In genomic region chr21:41974752-41975053, GRCh38 we compare ENCODE assay signal across 20 cellular contexts. TPM values are rescaled to one million over a fixed set of nuclear protein-coding genes. Genes with fewer than 3 reads are reported as not detected.
DNase-seq lines count a peak whose midpoint lies in the region; ATAC-seq, FAIRE-seq and TF ChIP-seq lines count a peak whose summit lies in the region.
"Had no signal": no experiment of that assay in that cellular context is flagged by ENCODE, and none has a peak within 500 bp of the region (broad histone marks: within the 10 kb centered on the region; RNA-seq: fewer than 3 reads in every experiment).

No MANE protein-coding gene starts in this region.

- peak; percentile 40 to 48 for DNase-seq in NOMO-1 (lab: John Stamatoyannopoulos, UW; ENCODE audit: unreplicated experiment in 2 of 2)
- no peak for DNase-seq in NOMO-1 treated with dmso at 0.1 percent for 144 hours (lab: John Stamatoyannopoulos, UW; ENCODE audit: unreplicated experiment)
- no peak for DNase-seq in stimulated activated naive CD8-positive, alpha-beta T cell treated with anti-CD3 and anti-CD28 coated beads, Interleukin-15, amount 100 ng/mL, for 72 hours
- DNase-seq in stimulated activated naive CD8-positive, alpha-beta T cell treated with anti-CD3 and anti-CD28 coated beads, Interleukin-15, Interleukin-2, amounts not matched to agents 100 U/mL and 50 U/mL, for 24 hours = no peak
- no peak for DNase-seq in HepG2 (ENCODE audit: low spot score)
- DNase-seq in type B pancreatic cell (ENCODE audit: extremely low spot score, unreplicated experiment) = peak; percentile 29
- no peak for DNase-seq in HPDE6-E6E7 (ENCODE audit: extremely low spot score)
- no peak for DNase-seq in NCI-H2107 (lab: John Stamatoyannopoulos, UW)
- DNase-seq: 8988T, C1 segment of cervical spinal cord, DMS79, NCI-H1048, NCI-H146, NCI-H345, NCI-H526 treated with DMSO at 0.1 percent for 48 hours, PC-3 had no signal

- H3K27ac Mint-ChIP-seq in stimulated activated naive CD8-positive, alpha-beta T cell treated with anti-CD3 and anti-CD28 coated beads, Interleukin-15, amount 100 ng/mL, for 72 hours = peak overlapping the region; percentile 94 to 96
- H3K27ac Mint-ChIP-seq in type B pancreatic cell = no peak overlapping the region
- H3K27ac Mint-ChIP-seq: GM23338 had no signal

- WGBS in HepG2 (ENCODE audit: low lambda C conversion rate) = 67% methylated on average over 4 of the region's 4 CpGs

- peak overlapping the region; percentile 79; the same call in 1 of the 2 replicates for H3K4me2 ChIP-seq in HepG2 (ENCODE audit: low read depth, low read length)
- H3K4me2 ChIP-seq: GM23338 had no signal

- CTCF ChIA-PET in HepG2 (lab: Yijun Ruan, JAX; ENCODE audit: low intra/inter-chr PET ratio, low total read pairs) = no interaction called here

- peaks cover 7% of the 10 kb centered on the region; the same call in 1 of the 2 replicates for H3K9me3 ChIP-seq in HepG2 (ENCODE audit: low read length)

- POLR2A ChIA-PET in HepG2 (lab: Yijun Ruan, JAX) = interaction anchor here (1.6 kb wide), 1 partner anchor 17 kb away, joined by 8 read pairs; no protein-coding TSS in a partner anchor

- no peak for TF ChIP-seq EP300 in HepG2 (IDR thresholded peaks at IDR 0.05; ENCODE audit: low read depth in 2 of 2, low read length in 2 of 2)
- TF ChIP-seq EP300 in HepG2 (CRISPR knock-in tag; IDR thresholded peaks at IDR 0.05; ENCODE audit: borderline replicate concordance) = no peak

- H3K4me1 ChIP-seq in HepG2 (ENCODE audit: insufficient read depth, low read length) = peaks cover 43% of the 10 kb centered on the region

- no peak overlapping the region for H3K27ac ChIP-seq in HepG2 (ENCODE audit: extremely low read length, insufficient read depth, low read length)

- no peak for FAIRE-seq in HepG2 (lab: Jason Lieb, UNC)
- FAIRE-seq: G401.6, GM12891, HTR-8/SVneo had no signal

- H2AFZ ChIP-seq in HepG2 (ENCODE audit: low read length) = no peak overlapping the region
- H2AFZ ChIP-seq: GM23338 had no signal

- no peak overlapping the region for H3K4me3 Mint-ChIP-seq in stimulated activated naive CD8-positive, alpha-beta T cell treated with anti-CD3 and anti-CD28 coated beads, Interleukin-15, amount 100 ng/mL, for 72 hours
- H3K4me3 Mint-ChIP-seq in type B pancreatic cell = no peak overlapping the region
- H3K4me3 Mint-ChIP-seq: GM23338 had no signal

- H3K4me1 Mint-ChIP-seq in stimulated activated naive CD8-positive, alpha-beta T cell treated with anti-CD3 and anti-CD28 coated beads, Interleukin-15, amount 100 ng/mL, for 72 hours = peaks cover 17% of the 10 kb centered on the region
- peaks cover 17% of the 10 kb centered on the region for H3K4me1 Mint-ChIP-seq in type B pancreatic cell (ENCODE audit: unreplicated experiment)

- no peaks in the 10 kb centered on the region for H4K20me1 ChIP-seq in HepG2 (ENCODE audit: insufficient read depth, low read length)

- no peaks in the 10 kb centered on the region for H3K27me3 ChIP-seq in HepG2 (ENCODE audit: control insufficient read depth in 1 of 2, insufficient read depth in 2 of 2, low read length in 2 of 2)

- H3K4me3 ChIP-seq in HepG2 (replicated peaks in 1 of 3; ENCODE audit: insufficient read depth in 1 of 3, low read depth in 2 of 3, low read length in 3 of 3) = no peak overlapping the region
- H3K4me3 ChIP-seq: GM23338 had no signal

- TF ChIP-seq POLR2A in HepG2 (IDR thresholded peaks at IDR 0.05; ENCODE audit: insufficient read depth in 1 of 2, low read depth in 2 of 2, low read length in 2 of 2) = no peak

- H3K36me3 ChIP-seq in HepG2 (replicated peaks in 1 of 2; ENCODE audit: control insufficient read depth in 1 of 2, insufficient read depth in 2 of 2, low read length in 2 of 2) = no peaks in the 10 kb centered on the region

- no peak for ATAC-seq in stimulated activated naive CD8-positive, alpha-beta T cell treated with anti-CD3 and anti-CD28 coated beads, Interleukin-15, amount 100 ng/mL, for 72 hours
- no peak for ATAC-seq in stimulated activated naive CD8-positive, alpha-beta T cell treated with anti-CD3 and anti-CD28 coated beads, Interleukin-15, Interleukin-2, amounts not matched to agents 100 U/mL and 50 U/mL, for 24 hours
- ATAC-seq in HepG2 = no peak
- ATAC-seq: PC-3 had no signal

- intact Hi-C loops in HepG2 (cut with micrococcal nuclease; ENCODE audit: unreplicated experiment) = loop anchor here (2.0 kb wide), 1 partner anchor 14 kb away; no protein-coding TSS in a partner anchor

- H3K36me3 Mint-ChIP-seq in type B pancreatic cell = no peaks in the 10 kb centered on the region

- no peak overlapping the region for H3K9ac ChIP-seq in HepG2 (ENCODE audit: insufficient read depth, low read depth, low read length)

- in situ Hi-C loops in HepG2 (cut with HindIII; ENCODE audit: extremely low pct_ligation_motif_present, low pct_unique_long_range_greater_than_20kb) = no loop called here

- H3K9me3 Mint-ChIP-seq in stimulated activated naive CD8-positive, alpha-beta T cell treated with anti-CD3 and anti-CD28 coated beads, Interleukin-15, amount 100 ng/mL, for 72 hours = peaks cover 8 to 16% of the 10 kb centered on the region in 2 donors
- H3K9me3 Mint-ChIP-seq in type B pancreatic cell = peaks cover 8% of the 10 kb centered on the region

- no peak for TF ChIP-seq CTCF in HepG2 (CRISPR knock-in tag; IDR thresholded peaks at IDR 0.05)
- TF ChIP-seq CTCF in type B pancreatic cell (conservative IDR thresholded peaks at IDR 0.05) = no peak

- no peaks in the 10 kb centered on the region for H3K27me3 Mint-ChIP-seq in stimulated activated naive CD8-positive, alpha-beta T cell treated with anti-CD3 and anti-CD28 coated beads, Interleukin-15, amount 100 ng/mL, for 72 hours
- no peaks in the 10 kb centered on the region for H3K27me3 Mint-ChIP-seq in type B pancreatic cell

- TF ChIP-seq RAD21 in HepG2 (CRISPR knock-in tag; IDR thresholded peaks at IDR 0.05) = no peak

- no TSS peak for BruUV-seq in HepG2 (replicated peaks; lab: Mats Ljungman, UMichigan)

- no peaks in the 10 kb centered on the region for H3K79me2 ChIP-seq in HepG2 (ENCODE audit: insufficient read depth, low read length)

TF ChIP-seq in HepG2, 621 proteins besides CTCF, POLR2A, EP300 and RAD21 (continues in another document):
- TF ChIP-seq SUZ12 (IDR thresholded peaks at IDR 0.05; ENCODE audit: low read depth, low read length) (no peak), PAF1 (CRISPR knock-in tag; IDR thresholded peaks at IDR 0.05) (no peak), BCL6 (CRISPR knock-in tag; IDR thresholded peaks at IDR 0.05) (no peak), PCBP1 (IDR thresholded peaks at IDR 0.05; ENCODE audit: borderline replicate concordance, low read depth, low read length) (no peak), ZNF616 (CRISPR knock-in tag; IDR thresholded peaks at IDR 0.05; ENCODE audit: low read depth) (no peak), ATF7-NPFF (CRISPR knock-in tag; IDR thresholded peaks at IDR 0.05; ENCODE audit: low read depth) (no peak)

RNA-seq across cellular contexts. Expression of gene C2CD2, which starts 20.9 kb away (rescaled TPM):
- 10.4 and 12.5 TPM in 2 replicates for total RNA-seq in HepG2 (2016; rRNA removed; fragmentation: Illumina TruSeq; extraction: Trizol)
- 7.3 and 11.5 TPM in 2 replicates for total RNA-seq in HepG2 (2016; cell fraction: cytosol; rRNA removed; fragmentation: Illumina TruSeq; extraction: Trizol; ENCODE audit: low read depth)
- 10.9 and 12.2 TPM in 2 replicates for total RNA-seq in HepG2 (2016; cell fraction: insoluble cytoplasmic fraction; rRNA removed; fragmentation: Illumina TruSeq; extraction: Trizol)
- total RNA-seq in HepG2 (2016; cell fraction: membrane; rRNA removed; fragmentation: Illumina TruSeq; extraction: Trizol) = 9.5 and 12.2 TPM in 2 replicates
- total RNA-seq in HepG2 (2016; cell fraction: nucleus; rRNA removed; fragmentation: Illumina TruSeq; extraction: Trizol) = 14.5 and 19.4 TPM in 2 replicates
- polyA plus RNA-seq in HepG2 (2011; rRNA removed) = 19.5 and 19.7 TPM in 2 replicates
- 11.6 and 12.9 TPM in 2 replicates for polyA plus RNA-seq in HepG2 (2011; cell fraction: cytosol; rRNA removed)
- 29.5 and 36.3 TPM in 2 replicates for polyA plus RNA-seq in HepG2 (2011; cell fraction: nucleus; rRNA removed)
- 8.1 and 8.7 TPM in 2 replicates for polyA plus RNA-seq in HepG2 (2012)
- polyA plus RNA-seq in HepG2 (2016; cell fraction: cytosol; fragmentation: Illumina TruSeq; extraction: Trizol; ENCODE audit: low read depth) = 1.3 and 1.9 TPM in 2 replicates
- 7.6 and 8.0 TPM in 2 replicates for polyA plus RNA-seq in HepG2 (2016; cell fraction: insoluble cytoplasmic fraction; fragmentation: Illumina TruSeq; extraction: Trizol; ENCODE audit: low read depth)
- 3.9 and 4.6 TPM in 2 replicates for polyA plus RNA-seq in HepG2 (2016; cell fraction: membrane; fragmentation: Illumina TruSeq; extraction: Trizol; ENCODE audit: low read depth)
- 22.5 and 23.5 TPM in 2 replicates for polyA plus RNA-seq in HepG2 (2016; cell fraction: nucleus; fragmentation: Illumina TruSeq; extraction: Trizol; ENCODE audit: insufficient read depth, low read depth)
- 80.5 and 82.8 TPM in 2 replicates for polyA minus RNA-seq in HepG2 (2011; rRNA and poly(A)+ RNA removed; ENCODE audit: low replicate concordance)
- 15.5 and 21.5 TPM in 2 replicates for polyA minus RNA-seq in HepG2 (2011; cell fraction: cytosol; rRNA and poly(A)+ RNA removed)
- polyA minus RNA-seq in HepG2 (2011; cell fraction: nucleus; rRNA and poly(A)+ RNA removed) = 34.5 and 38.3 TPM in 2 replicates
- total RNA-seq in type B pancreatic cell (ENCODE audit: low replicate concordance) = 20.5 and 32.3 TPM in 2 replicates

RNA-seq across cellular contexts. Expression of gene ZBTB21, which starts 35.5 kb away (rescaled TPM):
- total RNA-seq in HepG2 (2016; rRNA removed; fragmentation: Illumina TruSeq; extraction: Trizol) = 6.1 and 7.7 TPM in 2 replicates
- 0.97 and 1.3 TPM in 2 replicates for total RNA-seq in HepG2 (2016; cell fraction: cytosol; rRNA removed; fragmentation: Illumina TruSeq; extraction: Trizol; ENCODE audit: low read depth)
- 5.5 and 8.3 TPM in 2 replicates for total RNA-seq in HepG2 (2016; cell fraction: insoluble cytoplasmic fraction; rRNA removed; fragmentation: Illumina TruSeq; extraction: Trizol)
- total RNA-seq in HepG2 (2016; cell fraction: membrane; rRNA removed; fragmentation: Illumina TruSeq; extraction: Trizol) = 3.0 and 3.4 TPM in 2 replicates
- 8.5 and 10.3 TPM in 2 replicates for total RNA-seq in HepG2 (2016; cell fraction: nucleus; rRNA removed; fragmentation: Illumina TruSeq; extraction: Trizol)
- 2.5 and 4.5 TPM in 2 replicates for polyA plus RNA-seq in HepG2 (2011; rRNA removed)
- 1.6 and 2.3 TPM in 2 replicates for polyA plus RNA-seq in HepG2 (2011; cell fraction: cytosol; rRNA removed)
- 4.3 and 8.3 TPM in 2 replicates for polyA plus RNA-seq in HepG2 (2011; cell fraction: nucleus; rRNA removed)
- 3.7 and 5.1 TPM in 2 replicates for polyA plus RNA-seq in HepG2 (2012)
- polyA plus RNA-seq in HepG2 (2016; cell fraction: cytosol; fragmentation: Illumina TruSeq; extraction: Trizol; ENCODE audit: low read depth) = 0.25 TPM in 2 replicates
- 5.7 and 5.8 TPM in 2 replicates for polyA plus RNA-seq in HepG2 (2016; cell fraction: insoluble cytoplasmic fraction; fragmentation: Illumina TruSeq; extraction: Trizol; ENCODE audit: low read depth)
- polyA plus RNA-seq in HepG2 (2016; cell fraction: membrane; fragmentation: Illumina TruSeq; extraction: Trizol; ENCODE audit: low read depth) = 0.60 and 0.90 TPM in 2 replicates
- 8.0 and 9.0 TPM in 2 replicates for polyA plus RNA-seq in HepG2 (2016; cell fraction: nucleus; fragmentation: Illumina TruSeq; extraction: Trizol; ENCODE audit: insufficient read depth, low read depth)
- polyA minus RNA-seq in HepG2 (2011; rRNA and poly(A)+ RNA removed; ENCODE audit: low replicate concordance) = 6.1 and 21.7 TPM in 2 replicates
- polyA minus RNA-seq in HepG2 (2011; cell fraction: cytosol; rRNA and poly(A)+ RNA removed) = 4.0 and 6.0 TPM in 2 replicates
- 14.5 and 16.0 TPM in 2 replicates for polyA minus RNA-seq in HepG2 (2011; cell fraction: nucleus; rRNA and poly(A)+ RNA removed)
- 19.9 and 23.4 TPM in 2 replicates for total RNA-seq in type B pancreatic cell (ENCODE audit: low replicate concordance)

Comparison
In these comparisons a context has a peak if more than half of its experiments do, and no peak if none do; other contexts are left out.
1. DNase-seq: peak in NOMO-1 (2 of 2) and type B pancreatic cell (single experiment); none in NOMO-1 treated with dmso at 0.1 percent for 144 hours (single experiment), stimulated activated naive CD8-positive, alpha-beta T cell treated with anti-CD3 and anti-CD28 coated beads, Interleukin-15, amount 100 ng/mL, for 72 hours (0 of 2), stimulated activated naive CD8-positive, alpha-beta T cell treated with anti-CD3 and anti-CD28 coated beads, Interleukin-15, Interleukin-2, amounts not matched to agents 100 U/mL and 50 U/mL, for 24 hours (single experiment), HepG2 (single experiment), HPDE6-E6E7 (single experiment) and NCI-H2107 (single experiment).